In the genomic region with DNA sequence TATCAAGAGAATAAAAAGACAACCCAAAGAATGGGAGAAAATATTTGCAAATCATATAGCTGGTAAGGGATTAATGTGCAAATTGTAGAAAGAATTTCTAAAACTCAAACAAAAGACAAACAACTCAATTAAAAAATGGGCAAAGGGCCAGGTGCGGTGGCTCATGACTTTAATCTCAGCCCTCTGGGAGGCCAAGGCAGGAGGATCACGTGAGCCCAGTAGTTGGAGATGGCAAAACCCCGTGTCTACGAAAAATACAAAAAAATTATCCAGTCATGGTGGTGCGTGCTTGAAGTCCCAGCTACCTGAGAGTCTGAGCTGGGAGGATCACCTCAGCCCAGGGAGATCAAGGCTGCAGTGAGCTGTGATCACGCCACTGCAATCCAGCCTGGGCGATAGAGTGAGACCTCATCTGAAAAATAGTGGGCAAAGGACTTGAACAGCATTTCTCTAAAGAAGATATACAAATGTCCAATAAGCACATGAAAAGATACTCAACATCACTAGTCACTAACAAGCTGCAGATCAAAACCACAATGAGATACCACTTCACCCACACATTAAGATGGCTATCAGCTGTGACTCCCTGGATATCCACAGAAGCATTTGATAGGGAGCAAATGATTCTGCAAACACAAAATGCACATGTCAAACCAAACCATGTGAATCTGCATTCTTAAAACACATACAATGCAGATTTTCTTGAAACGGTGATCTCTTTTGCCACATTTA, we compare ENCODE assay signal across 3 cellular contexts.
TF ChIP-seq lines count a peak whose summit lies in the region.

No MANE protein-coding gene starts in this region.

TF ChIP-seq in SK-N-SH, 30 proteins besides CTCF, POLR2A, EP300 and RAD21:
- no peak for TF ChIP-seq FOXJ3 (CRISPR knock-in tag; IDR thresholded peaks at IDR 0.05)
- no peak for TF ChIP-seq RXRA (IDR thresholded peaks at IDR 0.05; ENCODE audit: borderline replicate concordance, low read depth)
- TF ChIP-seq SIN3A (IDR thresholded peaks at IDR 0.05; ENCODE audit: borderline replicate concordance, low read depth, low read length): no peak
- no peak for TF ChIP-seq NFIC (IDR thresholded peaks at IDR 0.05; ENCODE audit: borderline replicate concordance)
- TF ChIP-seq RFX5 (IDR thresholded peaks at IDR 0.05; ENCODE audit: low read length): peak; percentile 64; the same call in 1 of the 2 replicates
- TF ChIP-seq, protein P1, sequence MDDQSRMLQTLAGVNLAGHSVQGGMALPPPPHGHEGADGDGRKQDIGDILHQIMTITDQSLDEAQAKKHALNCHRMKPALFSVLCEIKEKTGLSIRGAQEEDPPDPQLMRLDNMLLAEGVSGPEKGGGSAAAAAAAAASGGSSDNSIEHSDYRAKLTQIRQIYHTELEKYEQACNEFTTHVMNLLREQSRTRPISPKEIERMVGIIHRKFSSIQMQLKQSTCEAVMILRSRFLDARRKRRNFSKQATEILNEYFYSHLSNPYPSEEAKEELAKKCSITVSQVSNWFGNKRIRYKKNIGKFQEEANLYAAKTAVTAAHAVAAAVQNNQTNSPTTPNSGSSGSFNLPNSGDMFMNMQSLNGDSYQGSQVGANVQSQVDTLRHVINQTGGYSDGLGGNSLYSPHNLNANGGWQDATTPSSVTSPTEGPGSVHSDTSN (IDR thresholded peaks at IDR 0.05): no peak
- TF ChIP-seq TAF1 (IDR thresholded peaks at IDR 0.05; ENCODE audit: borderline replicate concordance, low read depth, low read length): no peak

TF ChIP-seq in SK-N-SH treated with all-trans-retinoic acid at 6 μM for 48 hours, 23 proteins besides CTCF, POLR2A, EP300 and RAD21:
- TF ChIP-seq TOX (CRISPR knock-in tag; IDR thresholded peaks at IDR 0.05; ENCODE audit: borderline replicate concordance) (no peak), TCF4 (CRISPR knock-in tag; IDR thresholded peaks at IDR 0.05; ENCODE audit: borderline replicate concordance) (no peak), PPARA (CRISPR knock-in tag; IDR thresholded peaks at IDR 0.05; ENCODE audit: borderline replicate concordance) (no peak), PATZ1 (CRISPR knock-in tag; IDR thresholded peaks at IDR 0.05; ENCODE audit: borderline replicate concordance) (no peak), RARB (CRISPR knock-in tag; IDR thresholded peaks at IDR 0.05) (no peak), ISL1 (CRISPR knock-in tag; IDR thresholded peaks at IDR 0.05) (no peak), OSR1 (CRISPR knock-in tag; IDR thresholded peaks at IDR 0.05) (no peak), SNAI2 (CRISPR knock-in tag; IDR thresholded peaks at IDR 0.05) (no peak), ZFP30 (CRISPR knock-in tag; IDR thresholded peaks at IDR 0.05) (no peak), ZNF8 (CRISPR knock-in tag; IDR thresholded peaks at IDR 0.05) (no peak), ESRRG (CRISPR knock-in tag; IDR thresholded peaks at IDR 0.05) (no peak), CREB5 (CRISPR knock-in tag; IDR thresholded peaks at IDR 0.05; ENCODE audit: low read depth) (no peak), ZFP3 (CRISPR knock-in tag; IDR thresholded peaks at IDR 0.05) (no peak), GLIS3 (CRISPR knock-in tag; IDR thresholded peaks at IDR 0.05) (no peak), ZC3H10 (CRISPR knock-in tag; IDR thresholded peaks at IDR 0.05) (no peak), ARNTL (CRISPR knock-in tag; IDR thresholded peaks at IDR 0.05; ENCODE audit: borderline replicate concordance, low read depth) (no peak), ZNF70 (CRISPR knock-in tag; IDR thresholded peaks at IDR 0.05) (no peak), CSDC2 (CRISPR knock-in tag; IDR thresholded peaks at IDR 0.05) (no peak)
- TF ChIP-seq, protein P2, sequence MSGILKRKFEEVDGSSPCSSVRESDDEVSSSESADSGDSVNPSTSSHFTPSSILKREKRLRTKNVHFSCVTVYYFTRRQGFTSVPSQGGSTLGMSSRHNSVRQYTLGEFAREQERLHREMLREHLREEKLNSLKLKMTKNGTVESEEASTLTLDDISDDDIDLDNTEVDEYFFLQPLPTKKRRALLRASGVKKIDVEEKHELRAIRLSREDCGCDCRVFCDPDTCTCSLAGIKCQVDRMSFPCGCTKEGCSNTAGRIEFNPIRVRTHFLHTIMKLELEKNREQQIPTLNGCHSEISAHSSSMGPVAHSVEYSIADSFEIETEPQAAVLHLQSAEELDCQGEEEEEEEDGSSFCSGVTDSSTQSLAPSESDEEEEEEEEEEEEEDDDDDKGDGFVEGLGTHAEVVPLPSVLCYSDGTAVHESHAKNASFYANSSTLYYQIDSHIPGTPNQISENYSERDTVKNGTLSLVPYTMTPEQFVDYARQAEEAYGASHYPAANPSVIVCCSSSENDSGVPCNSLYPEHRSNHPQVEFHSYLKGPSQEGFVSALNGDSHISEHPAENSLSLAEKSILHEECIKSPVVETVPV (CRISPR knock-in tag; IDR thresholded peaks at IDR 0.05): no peak
- TF ChIP-seq, protein P3, sequence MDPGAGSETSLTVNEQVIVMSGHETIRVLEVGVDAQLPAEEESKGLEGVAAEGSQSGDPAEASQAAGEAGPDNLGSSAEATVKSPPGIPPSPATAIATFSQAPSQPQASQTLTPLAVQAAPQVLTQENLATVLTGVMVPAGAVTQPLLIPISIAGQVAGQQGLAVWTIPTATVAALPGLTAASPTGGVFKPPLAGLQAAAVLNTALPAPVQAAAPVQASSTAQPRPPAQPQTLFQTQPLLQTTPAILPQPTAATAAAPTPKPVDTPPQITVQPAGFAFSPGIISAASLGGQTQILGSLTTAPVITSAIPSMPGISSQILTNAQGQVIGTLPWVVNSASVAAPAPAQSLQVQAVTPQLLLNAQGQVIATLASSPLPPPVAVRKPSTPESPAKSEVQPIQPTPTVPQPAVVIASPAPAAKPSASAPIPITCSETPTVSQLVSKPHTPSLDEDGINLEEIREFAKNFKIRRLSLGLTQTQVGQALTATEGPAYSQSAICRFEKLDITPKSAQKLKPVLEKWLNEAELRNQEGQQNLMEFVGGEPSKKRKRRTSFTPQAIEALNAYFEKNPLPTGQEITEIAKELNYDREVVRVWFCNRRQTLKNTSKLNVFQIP (CRISPR knock-in tag; IDR thresholded peaks at IDR 0.05; ENCODE audit: borderline replicate concordance, low read depth): no peak

TF ChIP-seq in K562, 482 proteins besides CTCF, POLR2A, EP300 and RAD21 (continues in another document):
- TF ChIP-seq SIN3B (IDR thresholded peaks at IDR 0.05; ENCODE audit: low read depth): no peak
- TF ChIP-seq CHD2 (IDR thresholded peaks at IDR 0.05; ENCODE audit: low read depth, low read length): no peak
- TF ChIP-seq GTF2F1 (IDR thresholded peaks at IDR 0.05; ENCODE audit: low read depth, low read length): no peak
- peak; percentile 47 for TF ChIP-seq MAFG (tag; conservative IDR thresholded peaks at IDR 0.05)
- TF ChIP-seq TOE1 (IDR thresholded peaks at IDR 0.05; ENCODE audit: borderline replicate concordance): peak; percentile 64
- TF ChIP-seq TOE1 (CRISPR knock-in tag; IDR thresholded peaks at IDR 0.05; ENCODE audit: borderline replicate concordance, low read depth): no peak
- TF ChIP-seq SREBF1 (IDR thresholded peaks at IDR 0.05; ENCODE audit: borderline replicate concordance, low read depth, low read length): no peak
- 0 out of 2 replicates have a peak, but pooled peaks have one; percentile 11 for TF ChIP-seq CBFA2T2 (conservative IDR thresholded peaks at IDR 0.05)
- TF ChIP-seq, protein P4, sequence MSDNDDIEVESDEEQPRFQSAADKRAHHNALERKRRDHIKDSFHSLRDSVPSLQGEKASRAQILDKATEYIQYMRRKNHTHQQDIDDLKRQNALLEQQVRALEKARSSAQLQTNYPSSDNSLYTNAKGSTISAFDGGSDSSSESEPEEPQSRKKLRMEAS (CRISPR knock-in tag; IDR thresholded peaks at IDR 0.05): no peak
- no peak for TF ChIP-seq PTRF (tag; IDR thresholded peaks at IDR 0.05)
- no peak for TF ChIP-seq TCF15 (CRISPR knock-in tag; IDR thresholded peaks at IDR 0.05)
- no peak for TF ChIP-seq GTF2E2 (tag; IDR thresholded peaks at IDR 0.05)
- TF ChIP-seq STAG1 (CRISPR knock-in tag; IDR thresholded peaks at IDR 0.05; ENCODE audit: borderline replicate concordance): no peak
- no peak for TF ChIP-seq RBM14 (IDR thresholded peaks at IDR 0.05; ENCODE audit: borderline replicate concordance, insufficient read depth, low read depth, low read length)
- TF ChIP-seq POLR3A (IDR thresholded peaks at IDR 0.05; ENCODE audit: borderline replicate concordance, extremely low read depth, insufficient read depth, insufficient read length): no peak
- TF ChIP-seq TBL1XR1 (IDR thresholded peaks at IDR 0.05; ENCODE audit: low read length in 2 of 2): no peak
- TF ChIP-seq, protein P5, sequence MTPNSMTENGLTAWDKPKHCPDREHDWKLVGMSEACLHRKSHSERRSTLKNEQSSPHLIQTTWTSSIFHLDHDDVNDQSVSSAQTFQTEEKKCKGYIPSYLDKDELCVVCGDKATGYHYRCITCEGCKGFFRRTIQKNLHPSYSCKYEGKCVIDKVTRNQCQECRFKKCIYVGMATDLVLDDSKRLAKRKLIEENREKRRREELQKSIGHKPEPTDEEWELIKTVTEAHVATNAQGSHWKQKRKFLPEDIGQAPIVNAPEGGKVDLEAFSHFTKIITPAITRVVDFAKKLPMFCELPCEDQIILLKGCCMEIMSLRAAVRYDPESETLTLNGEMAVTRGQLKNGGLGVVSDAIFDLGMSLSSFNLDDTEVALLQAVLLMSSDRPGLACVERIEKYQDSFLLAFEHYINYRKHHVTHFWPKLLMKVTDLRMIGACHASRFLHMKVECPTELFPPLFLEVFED (CRISPR knock-in tag; conservative IDR thresholded peaks at IDR 0.05): no peak
- TF ChIP-seq, protein P6, sequence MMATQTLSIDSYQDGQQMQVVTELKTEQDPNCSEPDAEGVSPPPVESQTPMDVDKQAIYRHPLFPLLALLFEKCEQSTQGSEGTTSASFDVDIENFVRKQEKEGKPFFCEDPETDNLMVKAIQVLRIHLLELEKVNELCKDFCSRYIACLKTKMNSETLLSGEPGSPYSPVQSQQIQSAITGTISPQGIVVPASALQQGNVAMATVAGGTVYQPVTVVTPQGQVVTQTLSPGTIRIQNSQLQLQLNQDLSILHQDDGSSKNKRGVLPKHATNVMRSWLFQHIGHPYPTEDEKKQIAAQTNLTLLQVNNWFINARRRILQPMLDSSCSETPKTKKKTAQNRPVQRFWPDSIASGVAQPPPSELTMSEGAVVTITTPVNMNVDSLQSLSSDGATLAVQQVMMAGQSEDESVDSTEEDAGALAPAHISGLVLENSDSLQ (IDR thresholded peaks at IDR 0.05): no peak
- no peak for TF ChIP-seq ZFP1 (CRISPR knock-in tag; IDR thresholded peaks at IDR 0.05)
- TF ChIP-seq JUN (IDR thresholded peaks at IDR 0.05; ENCODE audit: borderline replicate concordance, low read depth, low read length): no peak
- no peak for TF ChIP-seq JUN (CRISPR knock-in tag; IDR thresholded peaks at IDR 0.05; ENCODE audit: borderline replicate concordance)
- TF ChIP-seq RNF2 (IDR thresholded peaks at IDR 0.05): no peak
- TF ChIP-seq, protein P7, sequence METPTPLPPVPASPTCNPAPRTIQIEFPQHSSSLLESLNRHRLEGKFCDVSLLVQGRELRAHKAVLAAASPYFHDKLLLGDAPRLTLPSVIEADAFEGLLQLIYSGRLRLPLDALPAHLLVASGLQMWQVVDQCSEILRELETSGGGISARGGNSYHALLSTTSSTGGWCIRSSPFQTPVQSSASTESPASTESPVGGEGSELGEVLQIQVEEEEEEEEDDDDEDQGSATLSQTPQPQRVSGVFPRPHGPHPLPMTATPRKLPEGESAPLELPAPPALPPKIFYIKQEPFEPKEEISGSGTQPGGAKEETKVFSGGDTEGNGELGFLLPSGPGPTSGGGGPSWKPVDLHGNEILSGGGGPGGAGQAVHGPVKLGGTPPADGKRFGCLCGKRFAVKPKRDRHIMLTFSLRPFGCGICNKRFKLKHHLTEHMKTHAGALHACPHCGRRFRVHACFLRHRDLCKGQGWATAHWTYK (CRISPR knock-in tag; IDR thresholded peaks at IDR 0.05): no peak
- TF ChIP-seq GABPB1 (CRISPR knock-in tag; IDR thresholded peaks at IDR 0.05): no peak
- TF ChIP-seq NONO (IDR thresholded peaks at IDR 0.05; ENCODE audit: low read depth in 2 of 2, low read length in 1 of 2): no peak
- no peak for TF ChIP-seq ZNF780A (CRISPR knock-in tag; IDR thresholded peaks at IDR 0.05)
- TF ChIP-seq ID3 (CRISPR knock-in tag; IDR thresholded peaks at IDR 0.05): no peak
- no peak for TF ChIP-seq ID3 (tag; IDR thresholded peaks at IDR 0.05)
- no peak for TF ChIP-seq ZNF23 (CRISPR knock-in tag; IDR thresholded peaks at IDR 0.05)
- TF ChIP-seq NR0B1 (IDR thresholded peaks at IDR 0.05; ENCODE audit: partially characterized antibody): no peak
- no peak for TF ChIP-seq CEBPZ (IDR thresholded peaks at IDR 0.05; ENCODE audit: borderline replicate concordance, low read depth, low read length)
- TF ChIP-seq HDAC8 (tag; IDR thresholded peaks at IDR 0.05): no peak
- TF ChIP-seq RAD51 (IDR thresholded peaks at IDR 0.05; ENCODE audit: borderline replicate concordance, low read depth): peak; percentile 74
- peak; percentile 16; the same call in 1 of the 2 replicates for TF ChIP-seq CTBP1 (IDR thresholded peaks at IDR 0.05; ENCODE audit: borderline replicate concordance)
